In genomic region chr2:127564429-127565260, GRCh38 we compare ENCODE assay signal across 26 cellular contexts. TPM values are rescaled to one million over a fixed set of nuclear protein-coding genes. Genes with fewer than 3 reads are reported as not detected.
A peak's percentile ranks its signal among the peaks of the same experiment; 100 is the strongest.
DNase-seq lines count a peak whose midpoint lies in the region; ATAC-seq and TF ChIP-seq lines count a peak whose summit lies in the region.
"Had no signal": no experiment of that assay in that cellular context is flagged by ENCODE, and none has a peak within 500 bp of the region (broad histone marks: within the 10 kb centered on the region; RNA-seq: fewer than 3 reads in every experiment).

No MANE protein-coding gene starts in this region.

- H2BK120ac ChIP-seq in H9 (ENCODE audit: low read depth, low read length, poor library complexity, severe bottlenecking): no peak overlapping the region

- no peaks in the 10 kb centered on the region for H3K79me2 ChIP-seq in H9 (ENCODE audit: insufficient read depth, low read length)

- H4K20me1 ChIP-seq in H9 (ENCODE audit: control insufficient read depth, insufficient read depth, insufficient read length): no peaks in the 10 kb centered on the region

- no peak overlapping the region for H2BK5ac ChIP-seq in H9 (ENCODE audit: insufficient read length, low read length)

- no peak for DNase-seq in activated naive CD4-positive, alpha-beta T cell treated with anti-CD3 and anti-CD28 coated beads, Interleukin-2, amount 10 ng/mL, durations not matched to agents 7 days and 5 days
- DNase-seq in activated naive CD4-positive, alpha-beta T cell treated with Interleukin-2 at 50 U/mL for 16 hours: no peak
- DNase-seq in H9 (peak; percentile 15), HEK293T (ENCODE audit: extremely low spot score) (no peak), amniotic stem cell (lab: John Stamatoyannopoulos, UW) (no peak)
- peak; percentile 18 for DNase-seq in stimulated activated CD8-positive, alpha-beta memory T cell treated with anti-CD3 and anti-CD28 coated beads, Interleukin-4, amount 100 ng/mL, for 48 hours
- DNase-seq: ACHN; activated gamma-delta T cell; activated T-cell treated with anti-CD3 and anti-CD28 coated beads for 4 hours; BE2C; brain microvascular endothelial cell; left ventricle myocardium inferior; mesendoderm; naive B cell; NCI-H1048; NCI-H1694 treated with DMSO at 0.1 percent for 48 hours; NCI-H524; SHP77 treated with DMSO at 0.1 percent for 48 hours; small intestine; stimulated activated CD4-positive, alpha-beta T cell treated with anti-CD3 and anti-CD28 coated beads, Interleukin-1b, Interleukin-23, amount 100 ng/mL, for 48 hours had no signal

- H3K4me3 Mint-ChIP-seq in activated naive CD4-positive, alpha-beta T cell treated with anti-CD3 and anti-CD28 coated beads, Interleukin-2, amount 10 ng/mL, durations not matched to agents 7 days and 5 days: no peak overlapping the region
- no peak overlapping the region for H3K4me3 Mint-ChIP-seq in H9

- POLR2A ChIA-PET in HEK293T (lab: Yijun Ruan, JAX): no interaction called here

- H3K14ac ChIP-seq in H9 (ENCODE audit: insufficient read depth, low read length): no peak overlapping the region

- CTCF ChIA-PET in activated naive CD4-positive, alpha-beta T cell treated with anti-CD3 and anti-CD28 coated beads, Interleukin-2, amount 10 ng/mL, durations not matched to agents 7 days and 5 days (lab: Charles Lee): interaction anchor here (1.7 kb wide), 1 partner anchor 27 kb away, joined by 9 read pairs; no protein-coding TSS in a partner anchor
- CTCF ChIA-PET in HEK293T (lab: Yijun Ruan, JAX): no interaction called here

- H3K27ac Mint-ChIP-seq in activated naive CD4-positive, alpha-beta T cell treated with anti-CD3 and anti-CD28 coated beads, Interleukin-2, amount 10 ng/mL, durations not matched to agents 7 days and 5 days: peak overlapping the region; percentile 84
- H3K27ac Mint-ChIP-seq in H9: 0 out of 7 replicates have a peak overlapping the region, but pooled peaks of 1 of the 3 experiments have one; percentile 34

- no peak overlapping the region for H4K8ac ChIP-seq in H9 (replicated peaks; ENCODE audit: insufficient read length, low read depth, low read length)

- H3K9me3 ChIP-seq in H9 (ENCODE audit: control insufficient read depth, low read depth, low read length): no peaks in the 10 kb centered on the region
- H3K9me3 ChIP-seq: BE2C, left ventricle myocardium inferior, ovary, tibial nerve had no signal

- H3K27ac ChIP-seq in H9 (ENCODE audit: insufficient read length, low read depth, low read length): no peak overlapping the region
- H3K27ac ChIP-seq: brain microvascular endothelial cell, epithelial cell of prostate, left ventricle myocardium inferior, ovary, tibial nerve had no signal

- H2AFZ ChIP-seq in H9 (ENCODE audit: low read length): no peak overlapping the region

- no peak overlapping the region for H3T11ph ChIP-seq in H9 (ENCODE audit: low read length)

- peaks cover 17% of the 10 kb centered on the region for H3K4me1 Mint-ChIP-seq in activated naive CD4-positive, alpha-beta T cell treated with anti-CD3 and anti-CD28 coated beads, Interleukin-2, amount 10 ng/mL, durations not matched to agents 7 days and 5 days
- H3K4me1 Mint-ChIP-seq in H9: peaks cover 12 to 13% of the 10 kb centered on the region in 2 experiments

- no peak overlapping the region for H3K9ac ChIP-seq in H9 (ENCODE audit: extremely low read depth, insufficient read length, low read length)

- no peaks in the 10 kb centered on the region for H3K79me1 ChIP-seq in H9 (ENCODE audit: insufficient read depth, low read depth, low read length, poor library complexity, severe bottlenecking)

- H3K4me2 ChIP-seq in H9 (ENCODE audit: insufficient read depth, insufficient read length, low read length): no peak overlapping the region

- H3K27me3 ChIP-seq in H9 (ENCODE audit: insufficient read depth, low read length): no peaks in the 10 kb centered on the region
- H3K27me3 ChIP-seq: BE2C, brain microvascular endothelial cell, ovary, tibial nerve had no signal

- no peak overlapping the region for H2BK15ac ChIP-seq in H9 (ENCODE audit: low read depth, low read length)

- H3K18ac ChIP-seq in H9 (ENCODE audit: insufficient read length, low read depth, low read length): no peak overlapping the region

- H2BK20ac ChIP-seq in H9 (ENCODE audit: low read depth, low read length, poor library complexity, severe bottlenecking): no peak overlapping the region

- ATAC-seq in esophagus mucosa: peak; percentile 8
- ATAC-seq in HG03095 (IDR thresholded peaks at IDR 0.05; ENCODE audit: unreplicated experiment): no peak
- ATAC-seq: HCT116 had no signal

- no peak overlapping the region for H2AK5ac ChIP-seq in H9 (ENCODE audit: insufficient read length, low read length)

- no peak overlapping the region for H3K4ac ChIP-seq in H9 (ENCODE audit: low read depth, low read length)

- no peaks in the 10 kb centered on the region for H3K23me2 ChIP-seq in H9 (ENCODE audit: insufficient read length, low read depth, low read length, poor library complexity, severe bottlenecking)

- H3K27me3 Mint-ChIP-seq in activated naive CD4-positive, alpha-beta T cell treated with anti-CD3 and anti-CD28 coated beads, Interleukin-2, amount 10 ng/mL, durations not matched to agents 7 days and 5 days: peaks cover 43% of the 10 kb centered on the region
- peaks cover 4% of the 10 kb centered on the region for H3K27me3 Mint-ChIP-seq in H9 (ENCODE audit: low read depth)

- no peaks in the 10 kb centered on the region for H3K4me1 ChIP-seq in H9 (ENCODE audit: insufficient read depth, low read length)
- H3K4me1 ChIP-seq: BE2C had no signal

- no CpG with 5 or more reads among the region's 11 CpGs for WGBS in H9 (ENCODE audit: extremely low coverage, insufficient read length, low lambda C conversion rate)

- no peak for TF ChIP-seq CTCF in H9 (conservative IDR thresholded peaks at IDR 0.05)

- H3K36me3 Mint-ChIP-seq in activated naive CD4-positive, alpha-beta T cell treated with anti-CD3 and anti-CD28 coated beads, Interleukin-2, amount 10 ng/mL, durations not matched to agents 7 days and 5 days: peaks cover 4% of the 10 kb centered on the region
- no peaks in the 10 kb centered on the region for H3K36me3 Mint-ChIP-seq in H9 (ENCODE audit: insufficient read depth in 1 of 3, low read depth in 3 of 3)

- H4K5ac ChIP-seq in H9 (ENCODE audit: insufficient read length, low read depth, low read length): no peak overlapping the region

- no peaks in the 10 kb centered on the region for H3K9me3 Mint-ChIP-seq in activated naive CD4-positive, alpha-beta T cell treated with anti-CD3 and anti-CD28 coated beads, Interleukin-2, amount 10 ng/mL, durations not matched to agents 7 days and 5 days
- H3K9me3 Mint-ChIP-seq in H9: no peaks in the 10 kb centered on the region; a peak in 1 of 5 replicates

- no peak overlapping the region for H4K91ac ChIP-seq in H9 (ENCODE audit: insufficient read length, low read depth, low read length)

- H3K23ac ChIP-seq in H9 (ENCODE audit: insufficient read length, low read depth, low read length): no peak overlapping the region

- no peak overlapping the region for H2BK12ac ChIP-seq in H9 (ENCODE audit: insufficient read length, low read depth, low read length)

- H3K56ac ChIP-seq in H9 (ENCODE audit: insufficient read length, low read depth, low read length): no peak overlapping the region

TF ChIP-seq in HEK293T, 16 proteins besides CTCF, POLR2A, EP300 and RAD21:
- TF ChIP-seq, protein P1, sequence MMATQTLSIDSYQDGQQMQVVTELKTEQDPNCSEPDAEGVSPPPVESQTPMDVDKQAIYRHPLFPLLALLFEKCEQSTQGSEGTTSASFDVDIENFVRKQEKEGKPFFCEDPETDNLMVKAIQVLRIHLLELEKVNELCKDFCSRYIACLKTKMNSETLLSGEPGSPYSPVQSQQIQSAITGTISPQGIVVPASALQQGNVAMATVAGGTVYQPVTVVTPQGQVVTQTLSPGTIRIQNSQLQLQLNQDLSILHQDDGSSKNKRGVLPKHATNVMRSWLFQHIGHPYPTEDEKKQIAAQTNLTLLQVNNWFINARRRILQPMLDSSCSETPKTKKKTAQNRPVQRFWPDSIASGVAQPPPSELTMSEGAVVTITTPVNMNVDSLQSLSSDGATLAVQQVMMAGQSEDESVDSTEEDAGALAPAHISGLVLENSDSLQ (IDR thresholded peaks at IDR 0.05): no peak
- TF ChIP-seq BHLHE40 (IDR thresholded peaks at IDR 0.05; ENCODE audit: borderline replicate concordance) (no peak), FOXM1 (IDR thresholded peaks at IDR 0.05; ENCODE audit: borderline replicate concordance) (no peak), CTBP1 (IDR thresholded peaks at IDR 0.05; ENCODE audit: borderline replicate concordance) (no peak), HDGF (IDR thresholded peaks at IDR 0.05; ENCODE audit: borderline replicate concordance) (no peak), TARDBP (IDR thresholded peaks at IDR 0.05) (no peak), ELF4 (IDR thresholded peaks at IDR 0.05) (no peak), NFRKB (IDR thresholded peaks at IDR 0.05) (no peak)

RNA-seq across cellular contexts. Expression of gene MYO7B, which starts 29.2 kb away (rescaled TPM):
- not detected in 2 replicates for total RNA-seq in H9 (2021)
- 0.04 TPM for total RNA-seq in esophagus mucosa

RNA-seq across cellular contexts. Expression of gene IWS1, which starts 38.4 kb away (rescaled TPM):
- 61.0 and 66.2 TPM in 2 replicates for total RNA-seq in H9 (2021)
- 17.7 TPM for total RNA-seq in esophagus mucosa

Comparison
In these comparisons a context has a peak if more than half of its experiments do, and no peak if none do; other contexts are left out.
1. DNase-seq: peak in H9 (single experiment) and stimulated activated CD8-positive, alpha-beta memory T cell treated with anti-CD3 and anti-CD28 coated beads, Interleukin-4, amount 100 ng/mL, for 48 hours (single experiment); none in activated naive CD4-positive, alpha-beta T cell treated with anti-CD3 and anti-CD28 coated beads, Interleukin-2, amount 10 ng/mL, durations not matched to agents 7 days and 5 days (single experiment), activated naive CD4-positive, alpha-beta T cell treated with Interleukin-2 at 50 U/mL for 16 hours (single experiment), HEK293T (single experiment) and amniotic stem cell (single experiment).